9 cellular contexts compared by ENCODE assay signal in the genomic region with DNA sequence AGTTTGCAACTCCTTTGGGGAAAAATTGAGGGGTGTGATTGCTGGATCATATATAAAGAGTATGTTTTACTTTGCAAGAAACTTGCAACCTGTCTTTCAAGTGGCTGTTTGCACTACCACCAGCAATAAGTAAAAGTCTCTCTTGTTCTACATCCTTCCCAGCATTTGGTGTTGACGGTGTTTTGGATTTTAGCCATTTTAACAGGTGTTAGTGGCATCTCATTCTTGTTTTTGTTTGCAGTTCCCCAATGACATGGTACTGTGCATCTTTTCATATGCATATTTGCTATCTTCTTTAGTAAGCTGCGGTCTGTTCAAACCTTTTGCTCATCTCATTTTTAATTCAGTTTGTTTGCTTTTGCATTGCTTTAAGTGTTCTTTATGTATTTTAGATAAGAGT.
"Had no signal": no experiment of that assay in that cellular context is flagged by ENCODE, and none has a peak within 500 bp of the region (broad histone marks: within the 10 kb centered on the region; RNA-seq: fewer than 3 reads in every experiment).

No MANE protein-coding gene starts in this region.

- H3K36me3 Mint-ChIP-seq: IgD-negative memory B cell had no signal

- H3K27ac ChIP-seq: GM23248, HL-60 had no signal

- ATAC-seq: HCT116, HepG2 had no signal

- H3K27ac Mint-ChIP-seq: HFFc6, IgD-negative memory B cell had no signal

- H3K4me1 Mint-ChIP-seq: IgD-negative memory B cell had no signal

- H2AFZ ChIP-seq: GM23248 had no signal

- DNase-seq: GM23248, H7, HFFc6, KBM-7 had no signal

- H3K4me3 Mint-ChIP-seq: HFFc6, IgD-negative memory B cell had no signal

- H3K4me1 ChIP-seq: HAP-1 had no signal

- H3K4me3 ChIP-seq: GM23248, HAP-1 had no signal

- H3K36me3 ChIP-seq: HAP-1 had no signal
